Comparison of ENCODE assay signal across 13 cellular contexts in the genomic region with DNA sequence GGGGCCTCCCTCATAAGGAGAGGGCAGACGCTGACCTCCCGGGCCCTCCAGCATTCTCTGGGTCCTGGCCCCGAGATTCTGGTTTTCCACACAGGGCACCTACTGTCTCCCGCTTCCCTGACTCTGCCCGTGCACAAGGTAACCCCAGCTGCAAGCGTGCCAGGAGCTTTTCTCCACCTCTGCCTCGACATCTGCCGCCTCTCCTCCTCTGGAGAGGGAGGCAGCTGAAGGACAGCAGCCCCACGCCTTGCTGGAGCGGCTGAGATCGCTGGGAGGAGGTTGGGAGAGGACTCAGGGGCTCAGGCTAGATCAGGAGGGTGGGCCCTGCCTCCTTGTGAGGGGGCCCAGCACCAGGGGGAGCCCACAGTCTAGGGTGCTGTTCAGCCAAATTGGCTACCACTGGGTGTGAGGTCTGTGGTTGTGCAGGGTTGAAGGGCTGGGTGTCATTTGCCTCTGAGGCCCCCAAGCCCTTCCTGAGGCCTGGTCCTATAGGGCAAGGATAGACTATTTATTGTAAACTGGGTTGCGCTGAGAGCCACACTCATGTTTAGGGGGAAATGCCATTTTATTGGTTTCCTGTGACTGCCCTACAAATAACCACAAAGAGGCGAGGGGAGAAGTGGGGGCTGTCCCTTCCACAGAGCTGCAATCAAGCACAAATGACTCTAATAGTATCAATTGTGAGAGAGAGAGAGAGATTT. TPM values are rescaled to one million over a fixed set of nuclear protein-coding genes. Genes with fewer than 3 reads are reported as not detected.
A peak's percentile ranks its signal among the peaks of the same experiment; 100 is the strongest.
DNase-seq lines count a peak whose midpoint lies in the region; ATAC-seq and TF ChIP-seq lines count a peak whose summit lies in the region.
"Had no signal": no experiment of that assay in that cellular context is flagged by ENCODE, and none has a peak within 500 bp of the region (broad histone marks: within the 10 kb centered on the region; RNA-seq: fewer than 3 reads in every experiment).

No MANE protein-coding gene starts in this region.

- H3K4me3 Mint-ChIP-seq in IgD-negative memory B cell, result peak overlapping the region in 3 of 4 donors; percentile 9 to 27 (median 22)

- H3K36me3 ChIP-seq in effector memory CD4-positive, alpha-beta T cell (ENCODE audit: control insufficient read depth, insufficient read depth, low read length), result no peaks in the 10 kb centered on the region
- no peaks in the 10 kb centered on the region for H3K36me3 ChIP-seq in heart right ventricle
- no peaks in the 10 kb centered on the region for H3K36me3 ChIP-seq in psoas muscle (ENCODE audit: insufficient read depth in 1 of 2, low read depth in 1 of 2)
- H3K36me3 ChIP-seq: thyroid gland had no signal

- no peaks in the 10 kb centered on the region for H3K9me3 ChIP-seq in effector memory CD4-positive, alpha-beta T cell (ENCODE audit: control insufficient read depth, low read length)
- H3K9me3 ChIP-seq in heart right ventricle (no peaks in the 10 kb centered on the region), psoas muscle (no peaks in the 10 kb centered on the region)
- H3K9me3 ChIP-seq: thyroid gland had no signal

- H3K4me1 ChIP-seq in effector memory CD4-positive, alpha-beta T cell (ENCODE audit: control insufficient read depth, insufficient read depth, low read length, poor library complexity, severe bottlenecking), result peaks cover 19% of the 10 kb centered on the region
- H3K4me1 ChIP-seq in heart right ventricle (peaks cover 4 to 21% (median 12%) of the 10 kb centered on the region in 9 donors), psoas muscle (no peaks in the 10 kb centered on the region)

- no peak overlapping the region for H3K27ac ChIP-seq in effector memory CD4-positive, alpha-beta T cell (ENCODE audit: insufficient read depth, low read length, poor library complexity, severe bottlenecking)
- H3K27ac ChIP-seq in heart right ventricle, result no peak overlapping the region
- no peak overlapping the region for H3K27ac ChIP-seq in psoas muscle
- H3K27ac ChIP-seq: thyroid gland had no signal

- ATAC-seq in heart right ventricle, result no peak
- ATAC-seq in psoas muscle, result no peak
- no peak for ATAC-seq in GM18873 (IDR thresholded peaks at IDR 0.05; ENCODE audit: low FRiP score, unreplicated experiment)
- ATAC-seq: T-cell had no signal

- no peaks in the 10 kb centered on the region for H3K9me3 Mint-ChIP-seq in IgD-negative memory B cell
- H3K9me3 Mint-ChIP-seq: T-cell had no signal

- H3K4me1 Mint-ChIP-seq in IgD-negative memory B cell, result peaks cover 14 to 26% (median 15%) of the 10 kb centered on the region in 3 donors

- WGBS in heart right ventricle, 2 donors, result 84 to 86% methylated on average over 13 of the region's 13 CpGs
- WGBS in psoas muscle, 3 donors, result 86 to 87% (median 87%) methylated on average over 12 to 13 of the region's 13 CpGs

- H3K27me3 ChIP-seq in effector memory CD4-positive, alpha-beta T cell (replicated peaks; ENCODE audit: control insufficient read depth, insufficient read depth, low read length, poor library complexity, severe bottlenecking), result no peaks in the 10 kb centered on the region
- H3K27me3 ChIP-seq in heart right ventricle (no peaks in the 10 kb centered on the region), psoas muscle (ENCODE audit: insufficient read depth in 3 of 3, low read length in 2 of 3) (no peaks in the 10 kb centered on the region)
- H3K27me3 ChIP-seq: thyroid gland had no signal

- H3K27ac Mint-ChIP-seq in IgD-negative memory B cell, result peak overlapping the region in 1 of 3 donors; percentile 36
- H3K27ac Mint-ChIP-seq: T-cell had no signal

- peak in 1 of 9 donors; percentile 12 for TF ChIP-seq CTCF in heart right ventricle (IDR thresholded peaks at IDR 0.05)
- TF ChIP-seq CTCF in psoas muscle (IDR thresholded peaks at IDR 0.05), result no peak

- intact Hi-C loops in heart right ventricle (cut with DNase I) (no loop called here), psoas muscle (cut with DNase I) (no loop called here)

- H3K4me3 ChIP-seq in effector memory CD4-positive, alpha-beta T cell (ENCODE audit: insufficient read depth, low read depth, low read length, poor library complexity, severe bottlenecking), result no peak overlapping the region
- H3K4me3 ChIP-seq in heart right ventricle (no peak overlapping the region), psoas muscle (no peak overlapping the region)
- H3K4me3 ChIP-seq: thyroid gland had no signal

- peak; percentile 15 to 33 for DNase-seq in stimulated activated CD4-positive, alpha-beta T cell treated with anti-CD3 and anti-CD28 coated beads, Interleukin-2, amount 100 ng/mL, for 24 hours
- no peak for DNase-seq in stimulated activated CD4-positive, alpha-beta T cell treated with anti-CD3 and anti-CD28 coated beads, Interleukin-2, amount 100 ng/mL, for 48 hours
- DNase-seq in effector memory CD4-positive, alpha-beta T cell, result peak in 2 of 3 donors; percentile 4 to 43
- DNase-seq in GOT3 (lab: John Stamatoyannopoulos, UW), result no peak
- DNase-seq in heart right ventricle, result no peak
- no peak for DNase-seq in psoas muscle
- DNase-seq: cerebellar nuclear complex, kidney glomerular epithelial cell, NCI-H1694 treated with DMSO at 0.1 percent for 48 hours, thyroid gland had no signal

- peaks cover 47% of the 10 kb centered on the region for H3K27me3 Mint-ChIP-seq in IgD-negative memory B cell
- H3K27me3 Mint-ChIP-seq: T-cell had no signal

- H3K36me3 Mint-ChIP-seq in IgD-negative memory B cell, result peaks cover 2% of the 10 kb centered on the region
- H3K36me3 Mint-ChIP-seq: T-cell had no signal

RNA-seq across cellular contexts. Expression of a gene that starts 3.4 kb away (rescaled TPM):
- polyA plus RNA-seq in IgD-negative memory B cell (0.53 TPM), heart right ventricle (1 to 10 TPM; 4.5 to 8.9 TPM), psoas muscle (10 to 100 TPM in 1 of 3 donors, 1 to 10 TPM in 2; 5.8 to 12.1 (median 6.0) TPM)
- total RNA-seq in heart right ventricle (10 to 100 TPM; 10.6 to 19.3 (median 16.1) TPM), psoas muscle (10 to 100 TPM; 14.6 to 17.3 (median 15.8) TPM)

Comparison
In these comparisons a context has a peak if more than half of its experiments do, and no peak if none do; other contexts are left out.
1. DNase-seq: peak in stimulated activated CD4-positive, alpha-beta T cell treated with anti-CD3 and anti-CD28 coated beads, Interleukin-2, amount 100 ng/mL, for 24 hours (2 of 2) and effector memory CD4-positive, alpha-beta T cell (2 of 3); none in stimulated activated CD4-positive, alpha-beta T cell treated with anti-CD3 and anti-CD28 coated beads, Interleukin-2, amount 100 ng/mL, for 48 hours (0 of 2), GOT3 (single experiment), heart right ventricle (0 of 2) and psoas muscle (0 of 2).